ENCODE assay signal across 8 cellular contexts in the genomic region with DNA sequence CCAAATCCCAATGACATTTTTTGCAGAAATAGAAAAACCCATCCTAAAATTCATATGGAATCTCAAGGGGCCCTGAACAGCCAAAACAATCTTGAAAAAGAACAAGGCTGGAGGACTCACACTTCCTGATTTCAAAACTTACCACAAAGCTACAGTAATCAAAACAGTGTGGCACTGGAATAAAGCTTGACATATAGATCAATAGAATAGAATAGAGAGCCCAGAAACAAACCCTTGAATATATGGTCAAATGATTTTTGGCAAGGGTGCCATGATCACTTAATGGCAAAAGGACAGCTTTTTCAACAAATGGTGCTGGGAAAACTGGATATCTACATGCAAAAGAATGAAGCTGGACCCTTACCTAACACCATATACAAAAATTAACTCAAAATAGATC. TPM values are rescaled to one million over a fixed set of nuclear protein-coding genes. Genes with fewer than 3 reads are reported as not detected.
DNase-seq lines count a peak whose midpoint lies in the region; ATAC-seq and TF ChIP-seq lines count a peak whose summit lies in the region.
"Not testable (repeated sequence)": the region's sequence is repeated elsewhere in the genome, so short reads cannot be mapped to it uniquely, and the experiment has no call there.

No MANE protein-coding gene starts in this region.

- H3K9ac ChIP-seq in GM23248: not testable (repeated sequence)
- H3K9ac ChIP-seq in mesenchymal stem cell (ENCODE audit: low read length) (peak overlapping the region; percentile 28), skeletal muscle satellite cell (ENCODE audit: low read depth, low read length) (peak overlapping the region; percentile 38)

- not testable (repeated sequence) for H3K23ac ChIP-seq in mesenchymal stem cell (ENCODE audit: low read length in 2 of 2)

- H3K4me1 ChIP-seq in ACC112 (ENCODE audit: control insufficient read depth, insufficient read depth, low read length, unreplicated experiment) (peaks cover 19% of the 10 kb centered on the region), GM23248 (ENCODE audit: insufficient read depth) (peaks cover 13% of the 10 kb centered on the region), PC-9 (replicated peaks; ENCODE audit: insufficient read depth) (peaks cover 61% of the 10 kb centered on the region), adrenal gland (replicated peaks in 1 of 2) (peaks cover 5 to 13% of the 10 kb centered on the region in 2 donors), mesenchymal stem cell (ENCODE audit: control insufficient read depth, insufficient read depth, low read depth, low read length) (peaks cover 14% of the 10 kb centered on the region), skeletal muscle satellite cell (ENCODE audit: control insufficient read depth, insufficient read depth, low read length) (peaks cover 19% of the 10 kb centered on the region)
- H3K4me1 ChIP-seq in uterus: not testable (repeated sequence)

- H4K20me1 ChIP-seq in GM23248 (ENCODE audit: insufficient read depth); PC-9 (ENCODE audit: insufficient read depth): not testable (repeated sequence)

- not testable (repeated sequence) for H3K27me3 ChIP-seq in ACC112 (ENCODE audit: insufficient read depth, low read length); GM23248 (replicated peaks; ENCODE audit: insufficient read depth); PC-9 (ENCODE audit: insufficient read depth, low read depth); adrenal gland; mesenchymal stem cell (ENCODE audit: control insufficient read depth in 1 of 2, insufficient read depth in 1 of 2, low read length in 2 of 2); skeletal muscle satellite cell (ENCODE audit: control insufficient read depth, insufficient read depth, low read length); uterus

- H3K4me3 ChIP-seq in ACC112 (ENCODE audit: low read depth, low read length); GM23248; PC-9; adrenal gland; mesenchymal stem cell (ENCODE audit: insufficient read depth in 1 of 2, low read depth in 1 of 2, low read length in 2 of 2); skeletal muscle satellite cell (ENCODE audit: low read length); uterus: not testable (repeated sequence)

- H3K36me3 ChIP-seq in ACC112 (ENCODE audit: insufficient read depth, low read length); GM23248 (ENCODE audit: low read depth); PC-9 (ENCODE audit: low read depth); adrenal gland (replicated peaks in 1 of 2); mesenchymal stem cell (ENCODE audit: control insufficient read depth in 1 of 2, insufficient read depth in 2 of 2, low read depth in 1 of 2, low read length in 2 of 2); skeletal muscle satellite cell (ENCODE audit: insufficient read depth, low read length); uterus: not testable (repeated sequence)

- ATAC-seq in activated CD8-positive, alpha-beta T cell treated with anti-CD3 and anti-CD28 coated beads for 36 hours: not testable (repeated sequence)

- not testable (repeated sequence) for H2AK5ac ChIP-seq in mesenchymal stem cell (ENCODE audit: low read length, severe bottlenecking)

- CTCF ChIA-PET in PC-9 (lab: Charles Lee): not testable (repeated sequence)
- CTCF ChIA-PET in activated CD8-positive, alpha-beta T cell treated with anti-CD3 and anti-CD28 coated beads for 36 hours (lab: Charles Lee): interaction anchor here (0.9 to 1.9 kb wide), 7 partner anchors 9 to 226 kb away, joined by 3 to 22 read pairs (median 5); no protein-coding TSS in a partner anchor

- not testable (repeated sequence) for H2BK15ac ChIP-seq in mesenchymal stem cell (ENCODE audit: low read depth, poor library complexity, severe bottlenecking)

- not testable (repeated sequence) for H4K8ac ChIP-seq in mesenchymal stem cell (ENCODE audit: low read length)

- H2BK12ac ChIP-seq in mesenchymal stem cell (ENCODE audit: low read length in 2 of 2): not testable (repeated sequence)

- intact Hi-C loops in PC-9 (cut with micrococcal nuclease; ENCODE audit: unreplicated experiment); activated CD8-positive, alpha-beta T cell treated with anti-CD3 and anti-CD28 coated beads for 36 hours (cut with micrococcal nuclease); adrenal gland (cut with DNase I); uterus (cut with DNase I; ENCODE audit: low total_unique reads): not testable (repeated sequence)

- H3K9me3 Mint-ChIP-seq in activated CD8-positive, alpha-beta T cell treated with anti-CD3 and anti-CD28 coated beads for 36 hours: not testable (repeated sequence)

- not testable (repeated sequence) for H3K9me3 ChIP-seq in GM23248 (ENCODE audit: low read depth); PC-9 (ENCODE audit: insufficient read depth, low read depth); adrenal gland (replicated peaks in 1 of 3); mesenchymal stem cell (ENCODE audit: control insufficient read depth, low read length); skeletal muscle satellite cell (replicated peaks; ENCODE audit: low read length); uterus

- BruUV-seq in PC-9 (replicated peaks; lab: Mats Ljungman, UMichigan): not testable (repeated sequence)

- not testable (repeated sequence) for H3K27me3 Mint-ChIP-seq in activated CD8-positive, alpha-beta T cell treated with anti-CD3 and anti-CD28 coated beads for 36 hours

- not testable (repeated sequence) for H3K18ac ChIP-seq in mesenchymal stem cell (ENCODE audit: low read depth in 1 of 2, low read length in 2 of 2)

- TF ChIP-seq CTCF in PC-9 (conservative IDR thresholded peaks at IDR 0.05); activated CD8-positive, alpha-beta T cell treated with anti-CD3 and anti-CD28 coated beads for 36 hours (IDR thresholded peaks at IDR 0.05); adrenal gland (IDR thresholded peaks at IDR 0.05); uterus (IDR thresholded peaks at IDR 0.05): not testable (repeated sequence)

- H3K36me3 Mint-ChIP-seq in activated CD8-positive, alpha-beta T cell treated with anti-CD3 and anti-CD28 coated beads for 36 hours (ENCODE audit: low read depth): not testable (repeated sequence)

- H3K79me1 ChIP-seq in mesenchymal stem cell (replicated peaks; ENCODE audit: low read length, poor library complexity, severe bottlenecking): not testable (repeated sequence)

- peak overlapping the region; percentile 76 for H3K27ac Mint-ChIP-seq in activated CD8-positive, alpha-beta T cell treated with anti-CD3 and anti-CD28 coated beads for 36 hours

- not testable (repeated sequence) for H3K4me3 Mint-ChIP-seq in activated CD8-positive, alpha-beta T cell treated with anti-CD3 and anti-CD28 coated beads for 36 hours

- H3K4me2 ChIP-seq in GM23248 (ENCODE audit: unreplicated experiment); mesenchymal stem cell (ENCODE audit: low read length, poor library complexity, severe bottlenecking); skeletal muscle satellite cell (ENCODE audit: low read length): not testable (repeated sequence)
- H3K4me2 ChIP-seq in PC-9: peak overlapping the region; percentile 48

- H3K27ac ChIP-seq in ACC112 (ENCODE audit: low read depth, low read length): peak overlapping the region; percentile 78
- peak overlapping the region; percentile 61 for H3K27ac ChIP-seq in GM23248
- peak overlapping the region; percentile 88 for H3K27ac ChIP-seq in PC-9
- H3K27ac ChIP-seq in adrenal gland: peak overlapping the region in 3 of 5 donors; percentile 25 to 81 (median 69)
- H3K27ac ChIP-seq in mesenchymal stem cell (ENCODE audit: low read length, poor library complexity, severe bottlenecking): not testable (repeated sequence)
- H3K27ac ChIP-seq in uterus: peak overlapping the region; percentile 31 to 73

- H3F3A ChIP-seq in GM23248 (ENCODE audit: insufficient read depth) (peaks cover 24% of the 10 kb centered on the region), PC-9 (ENCODE audit: insufficient read depth, low read depth) (peaks cover 38% of the 10 kb centered on the region)

- not testable (repeated sequence) for H2BK120ac ChIP-seq in mesenchymal stem cell (ENCODE audit: low read depth, low read length)

- in situ Hi-C loops in GM23248 (cut with MboI): not testable (repeated sequence)

- H2AFZ ChIP-seq in ACC112 (ENCODE audit: low read length, unreplicated experiment); GM23248; PC-9; mesenchymal stem cell (ENCODE audit: low read depth, low read length): not testable (repeated sequence)

- H3K4me1 Mint-ChIP-seq in activated CD8-positive, alpha-beta T cell treated with anti-CD3 and anti-CD28 coated beads for 36 hours (ENCODE audit: low read depth): peaks cover 51% of the 10 kb centered on the region

- not testable (repeated sequence) for H3K4ac ChIP-seq in mesenchymal stem cell (ENCODE audit: low read depth in 1 of 2, low read length in 2 of 2)

- not testable (repeated sequence) for H2BK5ac ChIP-seq in mesenchymal stem cell (ENCODE audit: low read depth, low read length, poor library complexity, severe bottlenecking)

- not testable (repeated sequence) for TF ChIP-seq POLR2A in adrenal gland (IDR thresholded peaks at IDR 0.05); uterus (IDR thresholded peaks at IDR 0.05)

- H3K14ac ChIP-seq in mesenchymal stem cell (ENCODE audit: low read length in 2 of 2): not testable (repeated sequence)

- DNase-seq in GM23248; PC-9; activated CD8-positive, alpha-beta T cell treated with anti-CD3 and anti-CD28 coated beads for 36 hours; adrenal gland; mesenchymal stem cell; uterus: not testable (repeated sequence)

- POLR2A ChIA-PET in PC-9 (lab: Charles Lee; ENCODE audit: unreplicated experiment): not testable (repeated sequence)
- POLR2A ChIA-PET in activated CD8-positive, alpha-beta T cell treated with anti-CD3 and anti-CD28 coated beads for 36 hours (lab: Charles Lee): interaction anchor here (0.7 to 1.6 kb wide), 3 partner anchors 12 to 109 kb away, joined by 3 to 5 read pairs (median 3); no protein-coding TSS in a partner anchor

- H3K79me2 ChIP-seq in ACC112 (ENCODE audit: control insufficient read depth, insufficient read depth, low read length, unreplicated experiment); GM23248 (ENCODE audit: insufficient read depth): not testable (repeated sequence)
- H3K79me2 ChIP-seq in PC-9 (ENCODE audit: low read depth): peaks cover 29% of the 10 kb centered on the region

- not testable (repeated sequence) for H4K91ac ChIP-seq in mesenchymal stem cell (ENCODE audit: low read length)

- not testable (repeated sequence) for H3K9me2 ChIP-seq in GM23248 (ENCODE audit: insufficient read depth); PC-9 (ENCODE audit: insufficient read depth)

RNA-seq across cellular contexts. Expression of a gene that starts 3.9 kb away (rescaled TPM):
- 36.5 and 65.4 TPM in 2 replicates for total RNA-seq in GM23248 (2014; rRNA removed; shearing (Covaris generic))
- polyA plus RNA-seq in GM23248 (2016; fragmentation: Nextera tagmentation; extraction: Ambion mirVana): 58.9 and 59.6 TPM in 2 replicates
- 91.1 and 105 TPM in 2 replicates for total RNA-seq in PC-9 (2021)
- 100 to 1,000 TPM; 166 to 170 TPM for total RNA-seq in activated CD8-positive, alpha-beta T cell treated with anti-CD3 and anti-CD28 coated beads for 36 hours
- 100 to 1,000 TPM in 1 of 8 donors, 10 to 100 TPM in 7; 49.9 to 118 (median 78.3) TPM for total RNA-seq in adrenal gland
- 10 to 100 TPM; 43.0 to 58.2 (median 45.9) TPM for polyA plus RNA-seq in adrenal gland
- 35.6 TPM for polyA plus RNA-seq in mesenchymal stem cell (2013, experiment 1 of 2)
- polyA plus RNA-seq in mesenchymal stem cell (2013, experiment 2 of 2): 36.5 TPM
- 24.2 and 28.4 TPM in 2 replicates for total RNA-seq in skeletal muscle satellite cell (2012; rRNA removed)
- 100 to 1,000 TPM in 1 of 4 donors, 10 to 100 TPM in 3; 11.1 to 122 (median 48.9) TPM for total RNA-seq in uterus
